9 cellular contexts compared by ENCODE assay signal in the genomic region with DNA sequence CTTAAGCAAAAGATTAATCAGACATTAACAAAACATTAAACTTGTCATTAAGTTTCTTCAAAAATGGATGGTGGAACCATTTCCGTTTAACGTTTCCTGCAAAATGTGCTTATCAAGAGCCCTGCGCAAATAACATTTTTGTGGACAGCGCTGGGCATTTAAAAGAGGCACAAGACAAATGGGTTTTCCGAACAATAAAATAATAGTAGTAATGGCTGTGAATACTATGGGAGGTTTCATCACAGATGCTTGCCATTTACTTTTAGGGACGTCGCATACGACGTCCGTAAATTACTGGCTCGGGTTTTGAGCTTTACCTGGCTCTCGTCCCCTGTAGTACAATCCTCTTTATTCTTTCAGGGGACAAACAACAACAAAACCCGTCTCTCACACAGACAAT. TPM values are rescaled to one million over a fixed set of nuclear protein-coding genes. Genes with fewer than 3 reads are reported as not detected.
DNase-seq lines count a peak whose midpoint lies in the region; TF ChIP-seq lines count a peak whose summit lies in the region.
"Had no signal": no experiment of that assay in that cellular context is flagged by ENCODE, and none has a peak within 500 bp of the region (broad histone marks: within the 10 kb centered on the region; RNA-seq: fewer than 3 reads in every experiment).

No MANE protein-coding gene starts in this region.

- H3K4me1 ChIP-seq in mammary epithelial cell (ENCODE audit: insufficient read depth, low read length): peaks cover 33% of the 10 kb centered on the region

- no peaks in the 10 kb centered on the region for H4K20me1 ChIP-seq in mammary epithelial cell (ENCODE audit: insufficient read depth, low read length)

- no peak for TF ChIP-seq CTCF in 22Rv1 (IDR thresholded peaks at IDR 0.05)
- no peak for TF ChIP-seq CTCF in mammary epithelial cell (conservative IDR thresholded peaks at IDR 0.05 in 1 of 2, IDR thresholded peaks at IDR 0.05 in 1 of 2; ENCODE audit: extremely low read depth in 1 of 2, insufficient read depth in 1 of 2, low read depth in 1 of 2, low read length in 2 of 2)

- intact Hi-C loops in mammary epithelial cell (cut with micrococcal nuclease): loop anchor here (5.0 kb wide), 2 partner anchors 214 to 371 kb away; a partner anchor contains a TSS

- peaks cover 87% of the 10 kb centered on the region for H3K79me2 ChIP-seq in mammary epithelial cell (ENCODE audit: insufficient read depth, low read length)

- no peaks in the 10 kb centered on the region for H3K9me3 ChIP-seq in mammary epithelial cell (replicated peaks; ENCODE audit: insufficient read depth, low read length)

- POLR2A ChIA-PET in HEK293T (lab: Yijun Ruan, JAX): interaction anchor here (1.1 to 2.5 kb wide), 2 partner anchors 58 to 100 kb away, joined by 3 to 10 read pairs; a partner anchor contains a TSS

- H3K27ac ChIP-seq in 22Rv1: peak overlapping the region; percentile 94
- peak overlapping the region; percentile 99 for H3K27ac ChIP-seq in mammary epithelial cell (ENCODE audit: insufficient read depth, low read depth, low read length)

- CTCF ChIA-PET in HEK293T (lab: Yijun Ruan, JAX): no interaction called here
- CTCF ChIA-PET in mammary epithelial cell (lab: Charles Lee; ENCODE audit: low non-redundant PET): no interaction called here
- CTCF ChIA-PET in activated naive CD4-positive, alpha-beta T cell treated with anti-CD3 and anti-CD28 coated beads, Interleukin-2, amount 10 ng/mL, durations not matched to agents 7 days and 5 days (lab: Charles Lee): interaction anchor here (0.9 to 3.3 kb wide), 2 partner anchors 15 to 104 kb away, joined by 4 to 20 read pairs; no protein-coding TSS in a partner anchor

- no peak overlapping the region for H3K27ac Mint-ChIP-seq in activated naive CD4-positive, alpha-beta T cell treated with anti-CD3 and anti-CD28 coated beads, Interleukin-2, amount 10 ng/mL, durations not matched to agents 7 days and 5 days

- H3K9ac ChIP-seq in mammary epithelial cell (ENCODE audit: insufficient read depth, low read length): peak overlapping the region; percentile 99

- no TSS peak for BruUV-seq in mammary epithelial cell (replicated peaks; lab: Mats Ljungman, UMichigan)

- H2AFZ ChIP-seq in mammary epithelial cell (ENCODE audit: low read depth, low read length): peak overlapping the region; percentile 95

- no peak for DNase-seq in HEK293T (ENCODE audit: extremely low spot score)
- DNase-seq in mammary epithelial cell: peak; percentile 14
- DNase-seq in medulla oblongata (ENCODE audit: extremely low spot score): peak; percentile 5
- DNase-seq in HuH-7.5 (ENCODE audit: low spot score): no peak
- DNase-seq in GOT3 (lab: John Stamatoyannopoulos, UW): no peak
- no peak for DNase-seq in NCI-H2029 (lab: John Stamatoyannopoulos, UW)
- DNase-seq in activated naive CD4-positive, alpha-beta T cell treated with anti-CD3 and anti-CD28 coated beads, Interleukin-2, amount 10 ng/mL, durations not matched to agents 7 days and 5 days: no peak
- DNase-seq: NCI-H2227 treated with DMSO at 0.1 percent for 48 hours had no signal

- no peaks in the 10 kb centered on the region for H3K27me3 ChIP-seq in mammary epithelial cell (ENCODE audit: insufficient read depth, low read length)

- no peaks in the 10 kb centered on the region for H3K9me3 Mint-ChIP-seq in activated naive CD4-positive, alpha-beta T cell treated with anti-CD3 and anti-CD28 coated beads, Interleukin-2, amount 10 ng/mL, durations not matched to agents 7 days and 5 days

- no peaks in the 10 kb centered on the region for H3K27me3 Mint-ChIP-seq in activated naive CD4-positive, alpha-beta T cell treated with anti-CD3 and anti-CD28 coated beads, Interleukin-2, amount 10 ng/mL, durations not matched to agents 7 days and 5 days

- peaks cover 5% of the 10 kb centered on the region for H3K36me3 ChIP-seq in mammary epithelial cell (ENCODE audit: insufficient read depth, low read length)

- in situ Hi-C loops in mammary epithelial cell (cut with MboI; ENCODE audit: low sequenced_read_pairs in 2 of 2): loop anchor here (25.0 kb wide), 1 partner anchor 441 kb away; a partner anchor contains a TSS

- peak overlapping the region; percentile 86 for H3K4me2 ChIP-seq in mammary epithelial cell (ENCODE audit: insufficient read depth, low read depth, low read length)

- H3K4me3 Mint-ChIP-seq in activated naive CD4-positive, alpha-beta T cell treated with anti-CD3 and anti-CD28 coated beads, Interleukin-2, amount 10 ng/mL, durations not matched to agents 7 days and 5 days: no peak overlapping the region

- peaks cover 45% of the 10 kb centered on the region for H3K4me1 Mint-ChIP-seq in activated naive CD4-positive, alpha-beta T cell treated with anti-CD3 and anti-CD28 coated beads, Interleukin-2, amount 10 ng/mL, durations not matched to agents 7 days and 5 days

- WGBS in mammary epithelial cell (ENCODE audit: low coverage, missing lambda C conversion rate): 6% methylated on average over 13 of the region's 13 CpGs

- H3K4me3 ChIP-seq in mammary epithelial cell (replicated peaks in 1 of 3; ENCODE audit: insufficient read depth in 1 of 3, low read depth in 2 of 3, low read length in 3 of 3): peak overlapping the region; percentile 72 to 92 (median 82)

- dilution Hi-C loops in mammary epithelial cell (cut with HindIII; ENCODE audit: low sequenced_read_pairs): no loop called here

- H3K36me3 Mint-ChIP-seq in activated naive CD4-positive, alpha-beta T cell treated with anti-CD3 and anti-CD28 coated beads, Interleukin-2, amount 10 ng/mL, durations not matched to agents 7 days and 5 days: peaks cover 50% of the 10 kb centered on the region

TF ChIP-seq in HEK293T, 16 proteins besides CTCF, POLR2A, EP300 and RAD21:
- TF ChIP-seq FOXK2 (IDR thresholded peaks at IDR 0.05): no peak
- no peak for TF ChIP-seq ARNT (IDR thresholded peaks at IDR 0.05)
- TF ChIP-seq, protein P1, sequence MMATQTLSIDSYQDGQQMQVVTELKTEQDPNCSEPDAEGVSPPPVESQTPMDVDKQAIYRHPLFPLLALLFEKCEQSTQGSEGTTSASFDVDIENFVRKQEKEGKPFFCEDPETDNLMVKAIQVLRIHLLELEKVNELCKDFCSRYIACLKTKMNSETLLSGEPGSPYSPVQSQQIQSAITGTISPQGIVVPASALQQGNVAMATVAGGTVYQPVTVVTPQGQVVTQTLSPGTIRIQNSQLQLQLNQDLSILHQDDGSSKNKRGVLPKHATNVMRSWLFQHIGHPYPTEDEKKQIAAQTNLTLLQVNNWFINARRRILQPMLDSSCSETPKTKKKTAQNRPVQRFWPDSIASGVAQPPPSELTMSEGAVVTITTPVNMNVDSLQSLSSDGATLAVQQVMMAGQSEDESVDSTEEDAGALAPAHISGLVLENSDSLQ (IDR thresholded peaks at IDR 0.05): peak; percentile 7; the same call in 1 of the 2 replicates

RNA-seq across cellular contexts. Expression of a gene that starts 1.0 kb away (rescaled TPM):
- 10 to 100 TPM; 13.3 to 18.0 TPM for total RNA-seq in mammary epithelial cell
- polyA plus RNA-seq in mammary epithelial cell: 6.8 TPM
- 13.1 TPM for polyA minus RNA-seq in mammary epithelial cell

RNA-seq across cellular contexts. Expression of a gene that starts 1.5 kb away (rescaled TPM):
- total RNA-seq in mammary epithelial cell: 10 to 100 TPM; 45.0 to 69.7 TPM
- polyA plus RNA-seq in mammary epithelial cell: 15.7 TPM
- polyA minus RNA-seq in mammary epithelial cell: 216 TPM

Comparison
In these comparisons a context has a peak if more than half of its experiments do, and no peak if none do; other contexts are left out.
1. DNase-seq: peak in mammary epithelial cell (single experiment) and medulla oblongata (single experiment); none in HEK293T (single experiment), HuH-7.5 (single experiment), GOT3 (single experiment), NCI-H2029 (single experiment) and activated naive CD4-positive, alpha-beta T cell treated with anti-CD3 and anti-CD28 coated beads, Interleukin-2, amount 10 ng/mL, durations not matched to agents 7 days and 5 days (single experiment).